Comparison of ENCODE assay signal across 3 cellular contexts in the genomic region with DNA sequence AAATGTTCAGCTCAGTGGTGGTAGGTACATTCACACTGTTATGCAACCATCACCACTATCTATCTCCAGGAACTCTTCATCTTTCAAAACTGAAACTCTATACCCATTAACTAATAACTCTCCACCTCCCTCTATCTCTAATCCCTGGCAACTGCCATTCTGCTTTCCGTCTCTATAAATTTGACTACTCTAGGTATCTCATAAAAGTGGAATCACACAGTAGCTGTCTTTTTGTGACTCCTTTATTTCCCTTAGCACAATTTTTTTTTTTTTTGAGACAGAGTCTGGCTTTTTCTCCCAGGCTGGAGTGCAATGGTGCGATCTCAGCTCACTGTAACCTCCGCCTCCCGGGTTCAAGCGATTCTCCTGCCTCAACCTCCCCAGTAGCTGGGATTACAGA. TPM values are rescaled to one million over a fixed set of nuclear protein-coding genes. Genes with fewer than 3 reads are reported as not detected.
"Had no signal": no experiment of that assay in that cellular context is flagged by ENCODE, and none has a peak within 500 bp of the region (broad histone marks: within the 10 kb centered on the region; RNA-seq: fewer than 3 reads in every experiment).

No MANE protein-coding gene starts in this region.

RNA-seq across cellular contexts. Expression of a gene that starts 48.0 kb away (rescaled TPM):
- total RNA-seq: epithelial cell of proximal tubule, fibroblast of villous mesenchyme had no signal
- polyA plus RNA-seq: immature natural killer cell had no signal
